Comparison of ENCODE assay signal across 22 cellular contexts in genomic region chr7:55310626-55311025, GRCh38.
"Had no signal": no experiment of that assay in that cellular context is flagged by ENCODE, and none has a peak within 500 bp of the region (broad histone marks: within the 10 kb centered on the region; RNA-seq: fewer than 3 reads in every experiment).

No MANE protein-coding gene starts in this region.

- DNase-seq: cortex of kidney; effector memory CD4-positive, alpha-beta T cell; gastrocnemius medialis; kidney; left cardiac atrium; left ventricle myocardium superior; mesenchymal stem cell; naive B cell; psoas muscle; stimulated activated CD4-positive, alpha-beta T cell treated with anti-CD3 and anti-CD28 coated beads, Interleukin-2, amount 100 ng/mL, for 24 hours; stimulated activated naive CD4-positive, alpha-beta T cell; stomach; substantia nigra; transverse colon had no signal

- H3K27ac Mint-ChIP-seq: naive B cell had no signal

- ATAC-seq: gastrocnemius medialis, left cardiac atrium, left ventricle myocardium superior, psoas muscle, sciatic nerve had no signal

- H3K4me2 ChIP-seq: hepatocyte had no signal

- H2AFZ ChIP-seq: hepatocyte had no signal

- H3K36me3 ChIP-seq: esophagus muscularis mucosa, gastrocnemius medialis, neutrophil, stomach, thoracic aorta, transverse colon had no signal

- H3K79me2 ChIP-seq: hepatocyte had no signal

- H3K4me1 ChIP-seq: stomach, transverse colon had no signal

- H3K27ac ChIP-seq: epithelial cell of prostate, esophagus muscularis mucosa, gastrocnemius medialis, hepatocyte, neutrophil, psoas muscle, stomach, thoracic aorta, transverse colon had no signal

- H3K4me3 ChIP-seq: esophagus muscularis mucosa, gastrocnemius medialis, hepatocyte, lung, psoas muscle, skin epidermis, stomach, thoracic aorta, transverse colon had no signal

- H3K9me3 ChIP-seq: esophagus muscularis mucosa, gastrocnemius medialis, neutrophil, psoas muscle, stomach, thoracic aorta, transverse colon had no signal

- H3K4me1 Mint-ChIP-seq: naive B cell had no signal

- H3K27me3 ChIP-seq: gastrocnemius medialis, hepatocyte, neutrophil, stomach, transverse colon had no signal

- H3K4me3 Mint-ChIP-seq: naive B cell had no signal
